ENCODE assay signal across 8 cellular contexts in genomic region chr6:31665501-31666336, GRCh38. TPM values are rescaled to one million over a fixed set of nuclear protein-coding genes. Genes with fewer than 3 reads are reported as not detected.
A peak's percentile ranks its signal among the peaks of the same experiment; 100 is the strongest.
DNase-seq lines count a peak whose midpoint lies in the region; ATAC-seq and TF ChIP-seq lines count a peak whose summit lies in the region.

Gene CSNK2B, plus strand, starts transcription at chr6:31666080. Its CDS starts 752 bp downstream, at chr6:31666832.

- H3K36me3 Mint-ChIP-seq in GM23338 (ENCODE audit: low read depth), result peaks cover 85% of the 10 kb centered on the region
- no peaks in the 10 kb centered on the region for H3K36me3 Mint-ChIP-seq in natural killer cell

- H3K4me3 ChIP-seq in GM23338 (peak within 1 kb of the TSS; percentile 97), fibroblast of lung (replicated peaks in 1 of 4; ENCODE audit: control extremely low read depth in 1 of 4, insufficient read depth in 1 of 4, low read depth in 3 of 4, low read length in 4 of 4) (peak within 1 kb of the TSS; percentile 82 to 94 (median 86))

- peaks cover 41% of the 10 kb centered on the region for H3K36me3 ChIP-seq in GM23338 (ENCODE audit: insufficient read depth)
- peaks cover 22% of the 10 kb centered on the region for H3K36me3 ChIP-seq in fibroblast of lung (ENCODE audit: control insufficient read depth, insufficient read depth, low read length)

- ATAC-seq in GM23338, result peak; percentile 86
- peak; percentile 88 to 97 (median 91) for ATAC-seq in natural killer cell

- H4K20me1 ChIP-seq in GM23338 (replicated peaks; ENCODE audit: insufficient read depth) (peaks cover 12% of the 10 kb centered on the region), fibroblast of lung (ENCODE audit: control insufficient read depth, extremely low read depth, insufficient read depth, low read length) (no peaks in the 10 kb centered on the region)

- H3K9me3 Mint-ChIP-seq in GM23338, result no peaks in the 10 kb centered on the region; the same call in 2 of the 3 replicates
- H3K9me3 Mint-ChIP-seq in natural killer cell, result no peaks in the 10 kb centered on the region

- no peaks in the 10 kb centered on the region for H3K27me3 ChIP-seq in GM23338 (ENCODE audit: insufficient read depth)
- no peaks in the 10 kb centered on the region for H3K27me3 ChIP-seq in fibroblast of lung (ENCODE audit: control insufficient read depth, insufficient read depth, low read length)

- H2AFZ ChIP-seq in GM23338 (peak within 1 kb of the TSS; percentile 1; the same call in 1 of the 2 replicates), fibroblast of lung (ENCODE audit: low read length) (peak within 1 kb of the TSS; percentile 60)

- intact Hi-C loops in natural killer cell (cut with micrococcal nuclease), result loop anchor here (1.0 to 10.0 kb wide), 7 partner anchors 13 to 948 kb away; partner anchors contain the start of genes ABHD16A, AGPAT1, BAG6 and DDX39B

- H3K4me1 ChIP-seq in GM23338 (ENCODE audit: insufficient read depth) (peaks cover 22% of the 10 kb centered on the region), fibroblast of lung (ENCODE audit: control insufficient read depth, extremely low read depth, insufficient read depth, low read length) (peaks cover 23% of the 10 kb centered on the region)

- peaks cover 46% of the 10 kb centered on the region for H3K79me2 ChIP-seq in GM23338 (replicated peaks; ENCODE audit: insufficient read depth)
- H3K79me2 ChIP-seq in fibroblast of lung (ENCODE audit: control insufficient read depth, insufficient read depth, low read length), result peaks cover 46% of the 10 kb centered on the region

- no peaks in the 10 kb centered on the region for H3K9me2 ChIP-seq in GM23338 (ENCODE audit: insufficient read depth)

- H3K4me2 ChIP-seq in GM23338, result peak within 1 kb of the TSS; percentile 98
- H3K4me2 ChIP-seq in fibroblast of lung (ENCODE audit: extremely low read depth, insufficient read depth, low read length), result peak within 1 kb of the TSS; percentile 95

- H3K4me1 Mint-ChIP-seq in GM23338 (peaks cover 34% of the 10 kb centered on the region), natural killer cell (peaks cover 32 to 53% of the 10 kb centered on the region in 2 donors)

- TF ChIP-seq CTCF in GM23338 (conservative IDR thresholded peaks at IDR 0.05; ENCODE audit: low read depth in 2 of 2), result no peak
- TF ChIP-seq CTCF in fibroblast of lung (conservative IDR thresholded peaks at IDR 0.05 in 1 of 2, IDR thresholded peaks at IDR 0.05 in 1 of 2; ENCODE audit: low read depth in 1 of 2, low read length in 2 of 2), result peak in 1 of 2 donors; percentile 18
- TF ChIP-seq CTCF in natural killer cell (IDR thresholded peaks at IDR 0.05), result no peak

- H3K4me3 Mint-ChIP-seq in GM23338, result peak within 1 kb of the TSS; percentile 93
- H3K4me3 Mint-ChIP-seq in natural killer cell, result peak within 1 kb of the TSS; percentile 96

- peaks cover 18% of the 10 kb centered on the region; the same call in 1 of the 2 replicates for H3F3A ChIP-seq in GM23338 (replicated peaks; ENCODE audit: low read depth)

- DNase-seq in Daoy (ENCODE audit: low read depth) (peak; percentile 99), GM23338 (ENCODE audit: low spot score) (peak; percentile 100), LHCN-M2 (ENCODE audit: low read depth) (peak; percentile 97), RPMI8226 (peak; percentile 98), fibroblast of lung (ENCODE audit: low read depth in 2 of 2) (peak; percentile 97), natural killer cell (peak; percentile 95)
- DNase-seq in activated T-helper 1 cell treated with anti-CD3 and anti-CD28 coated beads, Interleukin-2, amount 50 U/mL, for 16 hours (ENCODE audit: low read depth in 1 of 2, low spot score in 1 of 2), result peak; percentile 94 to 98
- peak; percentile 99 for DNase-seq in stimulated activated naive CD4-positive, alpha-beta T cell treated with Interleukin-2 at 50 U/mL for 16 hours (lab: John Stamatoyannopoulos, UW)

- peak within 1 kb of the TSS; percentile 94 for H3K9ac ChIP-seq in fibroblast of lung (ENCODE audit: insufficient read depth, low read length)

- H3K27ac Mint-ChIP-seq in GM23338 (peak within 1 kb of the TSS; percentile 98), natural killer cell (peak within 1 kb of the TSS; percentile 97 to 100)

- H3K27ac ChIP-seq in GM23338 (ENCODE audit: low read depth), result peak within 1 kb of the TSS; percentile 94
- H3K27ac ChIP-seq in fibroblast of lung (ENCODE audit: insufficient read depth, low read length), result peak within 1 kb of the TSS; percentile 87

- no peaks in the 10 kb centered on the region for H3K9me3 ChIP-seq in fibroblast of lung (ENCODE audit: control insufficient read depth, insufficient read depth, low read depth, low read length)

- H3K27me3 Mint-ChIP-seq in GM23338 (ENCODE audit: insufficient read depth, low read depth, poor library complexity) (peaks cover 14% of the 10 kb centered on the region), natural killer cell (ENCODE audit: low read depth in 2 of 2) (no peaks in the 10 kb centered on the region)

TF ChIP-seq in GM23338, 12 proteins besides CTCF, POLR2A, EP300 and RAD21:
- TF ChIP-seq POLR2AphosphoS5 (IDR thresholded peaks at IDR 0.05; ENCODE audit: low read depth) (peak; percentile 63), NANOG (IDR thresholded peaks at IDR 0.05; ENCODE audit: borderline replicate concordance) (no peak), ETS1 (IDR thresholded peaks at IDR 0.05) (peak; percentile 91), CREB1 (CRISPR knock-in tag; IDR thresholded peaks at IDR 0.05; ENCODE audit: low read depth) (peak; percentile 80)

RNA-seq across cellular contexts. Expression of gene CSNK2B, which starts in this region (rescaled TPM):
- total RNA-seq in Daoy (2014; rRNA removed; shearing (Covaris generic)), result 328 and 376 TPM in 2 replicates
- total RNA-seq in GM23338 (2014; rRNA removed; shearing (Covaris generic)), result 210 and 260 TPM in 2 replicates
- 271 and 282 TPM in 2 replicates for polyA plus RNA-seq in GM23338 (2016; fragmentation: Nextera tagmentation; extraction: Ambion mirVana)
- 292 and 320 TPM in 2 replicates for total RNA-seq in LHCN-M2 (2014; rRNA removed)
- 284 TPM for polyA plus RNA-seq in LHCN-M2 (2012)
- 67.2 and 70.9 TPM in 2 replicates for total RNA-seq in fibroblast of lung
- 84.9 and 124 TPM in 2 replicates for polyA plus RNA-seq in fibroblast of lung
- polyA plus RNA-seq in fibroblast of lung (2012), result 256 and 335 TPM in 2 replicates
- 331 and 449 TPM in 2 replicates for polyA minus RNA-seq in fibroblast of lung (ENCODE audit: low replicate concordance)
- total RNA-seq in natural killer cell, result 100 to 1,000 TPM; 140 to 157 (median 141) TPM

Comparison
In these comparisons a context has a peak if more than half of its experiments do, and no peak if none do; other contexts are left out.
1. Peak in every context shown above with its lines: DNase-seq, ATAC-seq, H3K4me3 ChIP-seq and H3K27ac ChIP-seq.